14 cellular contexts compared by ENCODE assay signal in the genomic region with DNA sequence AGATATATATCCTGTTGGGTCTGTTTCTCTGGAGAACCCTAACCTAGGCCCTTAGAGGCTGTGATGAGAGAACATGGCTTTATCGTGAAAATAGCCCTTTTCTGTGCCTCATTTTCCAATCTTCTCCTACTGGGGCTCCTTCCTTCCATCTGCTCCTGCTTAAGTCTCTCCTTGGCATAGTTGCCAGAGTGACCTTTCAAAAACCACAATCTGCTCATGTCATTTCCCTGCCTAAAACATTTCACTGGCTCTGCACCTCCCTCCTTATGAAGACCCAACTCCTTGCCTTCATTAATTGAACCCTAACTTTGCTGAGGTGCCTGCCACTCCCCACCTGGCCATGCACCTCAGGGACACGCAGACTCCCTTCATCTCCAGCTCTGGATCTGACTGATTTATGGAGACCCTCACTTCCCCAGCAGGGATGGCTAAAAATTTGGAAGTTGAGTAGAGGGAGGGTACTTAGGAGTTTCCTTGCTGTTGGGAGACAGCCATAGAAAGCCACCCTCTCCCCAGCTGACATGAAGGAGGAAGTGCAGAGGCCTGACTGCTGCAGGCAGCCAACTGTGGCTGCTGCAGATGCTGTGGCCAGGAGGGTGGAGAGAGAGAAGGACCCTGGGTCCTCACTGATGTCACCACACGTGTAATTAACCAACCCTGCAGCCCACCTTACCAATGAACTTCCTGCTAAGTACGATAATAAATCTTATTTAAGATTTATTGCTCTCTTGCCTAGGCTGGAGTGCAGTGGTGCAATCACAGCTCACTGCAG. TPM values are rescaled to one million over a fixed set of nuclear protein-coding genes. Genes with fewer than 3 reads are reported as not detected.
DNase-seq lines count a peak whose midpoint lies in the region; ATAC-seq, FAIRE-seq and TF ChIP-seq lines count a peak whose summit lies in the region.
"Had no signal": no experiment of that assay in that cellular context is flagged by ENCODE, and none has a peak within 500 bp of the region (broad histone marks: within the 10 kb centered on the region; RNA-seq: fewer than 3 reads in every experiment).

No MANE protein-coding gene starts in this region.

- FAIRE-seq in kidney (lab: Jason Lieb, UNC), result no peak

- H3K4me3 ChIP-seq in kidney (ENCODE audit: low read length in 2 of 2), result no peak overlapping the region
- H3K4me3 ChIP-seq: heart right ventricle, psoas muscle, thoracic aorta had no signal

- DNase-seq in CD4-positive, alpha-beta T cell, result no peak
- DNase-seq in SKM-1 (lab: John Stamatoyannopoulos, UW; ENCODE audit: unreplicated experiment), result peak; percentile 18
- peak; percentile 46 for DNase-seq in kidney
- DNase-seq in naive thymus-derived CD8-positive, alpha-beta T cell, result no peak
- no peak for DNase-seq in natural killer cell treated with Interleukin-12 subunit alpha and Interleukin-12 subunit beta and Interleukin-15 and Interleukin-18, amount 100 ng/mL, for 72 hours (ENCODE audit: low spot score)
- DNase-seq in NCI-H2196 (lab: John Stamatoyannopoulos, UW; ENCODE audit: unreplicated experiment), result no peak
- DNase-seq: effector CD4-positive, alpha-beta T cell; heart right ventricle; mesendoderm; psoas muscle; RPMI8226 had no signal

- no peak for ATAC-seq in CD4-positive, alpha-beta T cell (ENCODE audit: poor library complexity)
- peak; percentile 50 for ATAC-seq in HG02759 (IDR thresholded peaks at IDR 0.05; ENCODE audit: unreplicated experiment)
- ATAC-seq in HG03457 (IDR thresholded peaks at IDR 0.05; ENCODE audit: unreplicated experiment), result no peak
- no peak for ATAC-seq in naive thymus-derived CD8-positive, alpha-beta T cell
- no peak for ATAC-seq in natural killer cell treated with Interleukin-12 subunit alpha and Interleukin-12 subunit beta and Interleukin-15 and Interleukin-18, amount 100 ng/mL, for 72 hours
- ATAC-seq: psoas muscle had no signal

- no peak overlapping the region for H3K9ac ChIP-seq in kidney (ENCODE audit: low read length in 2 of 2)

- H3K36me3 Mint-ChIP-seq in CD4-positive, alpha-beta T cell (ENCODE audit: low read depth), result peaks cover 9% of the 10 kb centered on the region
- peaks cover 0 to 18% (median 6%) of the 10 kb centered on the region in 3 donors for H3K36me3 Mint-ChIP-seq in naive thymus-derived CD8-positive, alpha-beta T cell
- no peaks in the 10 kb centered on the region for H3K36me3 Mint-ChIP-seq in natural killer cell treated with Interleukin-12 subunit alpha and Interleukin-12 subunit beta and Interleukin-15 and Interleukin-18, amount 100 ng/mL, for 72 hours

- peaks cover 26% of the 10 kb centered on the region for H3K4me1 Mint-ChIP-seq in CD4-positive, alpha-beta T cell (ENCODE audit: low read depth)
- H3K4me1 Mint-ChIP-seq in naive thymus-derived CD8-positive, alpha-beta T cell, result peaks cover 14 to 69% (median 29%) of the 10 kb centered on the region in 4 donors
- peaks cover 11 to 22% of the 10 kb centered on the region in 2 donors for H3K4me1 Mint-ChIP-seq in natural killer cell treated with Interleukin-12 subunit alpha and Interleukin-12 subunit beta and Interleukin-15 and Interleukin-18, amount 100 ng/mL, for 72 hours (ENCODE audit: low read depth in 2 of 2)

- no peaks in the 10 kb centered on the region for H3K9me3 ChIP-seq in CD4-positive, alpha-beta T cell (ENCODE audit: control insufficient read depth, low read length)
- H3K9me3 ChIP-seq in kidney (ENCODE audit: control insufficient read depth in 1 of 2, low read length in 2 of 2), result no peaks in the 10 kb centered on the region
- H3K9me3 ChIP-seq: heart right ventricle, psoas muscle, thoracic aorta had no signal

- no peak for TF ChIP-seq CTCF in CD4-positive, alpha-beta T cell (IDR thresholded peaks at IDR 0.05)
- no peak for TF ChIP-seq CTCF in kidney (IDR thresholded peaks at IDR 0.05; ENCODE audit: borderline replicate concordance, extremely low read depth, insufficient read depth)

- peak overlapping the region; percentile 52 for H3K27ac Mint-ChIP-seq in CD4-positive, alpha-beta T cell
- peak overlapping the region in 5 of 10 donors; percentile 15 to 90 (median 76) for H3K27ac Mint-ChIP-seq in naive thymus-derived CD8-positive, alpha-beta T cell
- no peak overlapping the region for H3K27ac Mint-ChIP-seq in natural killer cell treated with Interleukin-12 subunit alpha and Interleukin-12 subunit beta and Interleukin-15 and Interleukin-18, amount 100 ng/mL, for 72 hours

- H3K4me1 ChIP-seq in kidney (ENCODE audit: control insufficient read depth in 1 of 2, insufficient read depth in 1 of 2, low read depth in 1 of 2, low read length in 2 of 2), result no peaks in the 10 kb centered on the region
- H3K4me1 ChIP-seq: psoas muscle had no signal

- no peaks in the 10 kb centered on the region for H3K27me3 ChIP-seq in CD4-positive, alpha-beta T cell (ENCODE audit: control insufficient read depth, insufficient read depth, low read length)
- H3K27me3 ChIP-seq: heart right ventricle had no signal

- POLR2A ChIA-PET in CD4-positive, alpha-beta T cell (lab: Charles Lee), result no interaction called here
- POLR2A ChIA-PET in naive thymus-derived CD8-positive, alpha-beta T cell (lab: Charles Lee), result no interaction called here

- H3K27ac ChIP-seq in CD4-positive, alpha-beta T cell (ENCODE audit: low read depth, low read length), result no peak overlapping the region
- H3K27ac ChIP-seq in kidney (ENCODE audit: low read depth in 2 of 2, low read length in 2 of 2), result no peak overlapping the region
- H3K27ac ChIP-seq: psoas muscle, thoracic aorta had no signal

- H3K36me3 ChIP-seq in kidney (ENCODE audit: control insufficient read depth in 1 of 2, insufficient read depth in 2 of 2, low read length in 2 of 2), result no peaks in the 10 kb centered on the region
- H3K36me3 ChIP-seq: thoracic aorta had no signal

- intact Hi-C loops in CD4-positive, alpha-beta T cell (cut with DNase I, micrococcal nuclease), result no loop called here
- intact Hi-C loops in kidney (cut with DNase I), result no loop called here

- no peaks in the 10 kb centered on the region for H3K27me3 Mint-ChIP-seq in CD4-positive, alpha-beta T cell
- no peaks in the 10 kb centered on the region for H3K27me3 Mint-ChIP-seq in naive thymus-derived CD8-positive, alpha-beta T cell
- H3K27me3 Mint-ChIP-seq in natural killer cell treated with Interleukin-12 subunit alpha and Interleukin-12 subunit beta and Interleukin-15 and Interleukin-18, amount 100 ng/mL, for 72 hours, result no peaks in the 10 kb centered on the region

- H3K4me3 Mint-ChIP-seq in CD4-positive, alpha-beta T cell, result no peak overlapping the region
- peak overlapping the region in 1 of 10 donors; percentile 57 for H3K4me3 Mint-ChIP-seq in naive thymus-derived CD8-positive, alpha-beta T cell
- H3K4me3 Mint-ChIP-seq in natural killer cell treated with Interleukin-12 subunit alpha and Interleukin-12 subunit beta and Interleukin-15 and Interleukin-18, amount 100 ng/mL, for 72 hours, result no peak overlapping the region

- no peaks in the 10 kb centered on the region for H3K9me3 Mint-ChIP-seq in CD4-positive, alpha-beta T cell
- no peaks in the 10 kb centered on the region for H3K9me3 Mint-ChIP-seq in naive thymus-derived CD8-positive, alpha-beta T cell
- no peaks in the 10 kb centered on the region for H3K9me3 Mint-ChIP-seq in natural killer cell treated with Interleukin-12 subunit alpha and Interleukin-12 subunit beta and Interleukin-15 and Interleukin-18, amount 100 ng/mL, for 72 hours

- CTCF ChIA-PET in CD4-positive, alpha-beta T cell (lab: Charles Lee), result no interaction called here

RNA-seq across cellular contexts. Expression of gene GGA2, which starts 6.3 kb away (rescaled TPM):
- 10 to 100 TPM; 96.5 to 96.9 TPM for total RNA-seq in CD4-positive, alpha-beta T cell
- total RNA-seq in kidney, result 79.9 TPM
- polyA plus RNA-seq in kidney (ENCODE audit: insufficient read depth, low read depth, low replicate concordance), result 43.5 TPM
- total RNA-seq in naive thymus-derived CD8-positive, alpha-beta T cell, result 10 to 100 TPM; 87.5 to 94.6 TPM
- 10 to 100 TPM; 37.7 to 56.7 (median 39.4) TPM for polyA plus RNA-seq in naive thymus-derived CD8-positive, alpha-beta T cell
- total RNA-seq in natural killer cell treated with Interleukin-12 subunit alpha and Interleukin-12 subunit beta and Interleukin-15 and Interleukin-18, amount 100 ng/mL, for 72 hours, result 10 to 100 TPM; 61.0 to 97.3 TPM

RNA-seq across cellular contexts. Expression of gene EARS2, which starts 40.6 kb away (rescaled TPM):
- 1 to 10 TPM; 7.9 to 8.0 TPM for total RNA-seq in CD4-positive, alpha-beta T cell
- total RNA-seq in kidney, result 21.6 TPM
- 30.4 TPM for polyA plus RNA-seq in kidney (ENCODE audit: insufficient read depth, low read depth, low replicate concordance)
- total RNA-seq in naive thymus-derived CD8-positive, alpha-beta T cell, result 10 to 100 TPM; 16.9 to 18.1 TPM
- polyA plus RNA-seq in naive thymus-derived CD8-positive, alpha-beta T cell, result 10 to 100 TPM; 14.1 to 19.9 (median 18.3) TPM
- total RNA-seq in natural killer cell treated with Interleukin-12 subunit alpha and Interleukin-12 subunit beta and Interleukin-15 and Interleukin-18, amount 100 ng/mL, for 72 hours, result 10 to 100 TPM; 19.2 to 34.9 TPM

RNA-seq across cellular contexts. Expression of gene UBFD1, which starts 41.0 kb away (rescaled TPM):
- 10 to 100 TPM; 53.7 to 59.5 TPM for total RNA-seq in CD4-positive, alpha-beta T cell
- 52.8 TPM for total RNA-seq in kidney
- 20.8 TPM for polyA plus RNA-seq in kidney (ENCODE audit: insufficient read depth, low read depth, low replicate concordance)
- total RNA-seq in naive thymus-derived CD8-positive, alpha-beta T cell, result 10 to 100 TPM; 52.5 to 58.7 TPM
- polyA plus RNA-seq in naive thymus-derived CD8-positive, alpha-beta T cell, result 10 to 100 TPM; 12.2 to 15.4 (median 12.6) TPM
- total RNA-seq in natural killer cell treated with Interleukin-12 subunit alpha and Interleukin-12 subunit beta and Interleukin-15 and Interleukin-18, amount 100 ng/mL, for 72 hours, result 10 to 100 TPM; 53.8 to 87.1 TPM

Comparison
In these comparisons a context has a peak if more than half of its experiments do, and no peak if none do; other contexts are left out.
1. DNase-seq: peak in SKM-1 (single experiment) and kidney (single experiment); none in CD4-positive, alpha-beta T cell (0 of 10), naive thymus-derived CD8-positive, alpha-beta T cell (0 of 10), natural killer cell treated with Interleukin-12 subunit alpha and Interleukin-12 subunit beta and Interleukin-15 and Interleukin-18, amount 100 ng/mL, for 72 hours (single experiment) and NCI-H2196 (single experiment).